ENCODE assay signal across 12 cellular contexts in genomic region chr5:38257236-38258036, GRCh38. TPM values are rescaled to one million over a fixed set of nuclear protein-coding genes. Genes with fewer than 3 reads are reported as not detected.
DNase-seq lines count a peak whose midpoint lies in the region; TF ChIP-seq lines count a peak whose summit lies in the region.
"Had no signal": no experiment of that assay in that cellular context is flagged by ENCODE, and none has a peak within 500 bp of the region (broad histone marks: within the 10 kb centered on the region; RNA-seq: fewer than 3 reads in every experiment).

No MANE protein-coding gene starts in this region.

- peaks cover 5 to 62% (median 28%) of the 10 kb centered on the region in 4 donors for H3K27me3 ChIP-seq in esophagus muscularis mucosa
- H3K27me3 ChIP-seq in subcutaneous abdominal adipose tissue (ENCODE audit: control insufficient read depth in 5 of 5, insufficient read depth in 4 of 5, low read length in 5 of 5) = peaks cover 0 to 33% (median 4%) of the 10 kb centered on the region in 5 donors
- no peaks in the 10 kb centered on the region for H3K27me3 ChIP-seq in BE2C

- DNase-seq in NCI-H69 (lab: John Stamatoyannopoulos, UW) (peak; percentile 23), esophagus muscularis mucosa (ENCODE audit: extremely low spot score) (no peak), NCI-H774 (lab: John Stamatoyannopoulos, UW) (no peak), BE2C (no peak)
- DNase-seq in stimulated activated CD8-positive, alpha-beta memory T cell treated with anti-CD3 and anti-CD28 coated beads, Interleukin-4, amount 100 ng/mL, for 48 hours = no peak
- DNase-seq: DMS 273 treated with DMSO at 0.1 percent for 48 hours; midbrain; NCI-H187; stimulated activated naive B cell treated with anti-CD40 and anti-IgM and Interleukin-4, amounts not matched to agents 10 μg/mL and 1 μg/mL and 100 μg/mL, for 72 hours; T1000 had no signal

- H3K27ac ChIP-seq in esophagus muscularis mucosa (replicated peaks in 1 of 4) = peak overlapping the region in 3 of 4 donors; percentile 33 to 55 (median 48)
- no peak overlapping the region for H3K27ac ChIP-seq in mesodermal cell (ENCODE audit: low read depth, low read length, severe bottlenecking)
- no peak overlapping the region for H3K27ac ChIP-seq in subcutaneous abdominal adipose tissue (ENCODE audit: low read depth, low read length)

- TF ChIP-seq POLR2A in esophagus muscularis mucosa (IDR thresholded peaks at IDR 0.05; ENCODE audit: low read depth) = no peak

- H3K9ac ChIP-seq in subcutaneous abdominal adipose tissue (ENCODE audit: low read length in 5 of 5) = no peak overlapping the region

- H3K9me3 ChIP-seq in esophagus muscularis mucosa (no peaks in the 10 kb centered on the region), mesodermal cell (ENCODE audit: control insufficient read depth, low read length) (peaks cover 7% of the 10 kb centered on the region), subcutaneous abdominal adipose tissue (ENCODE audit: control insufficient read depth in 5 of 5, low read length in 5 of 5) (peaks cover 0 to 3% (median 0%) of the 10 kb centered on the region in 5 donors), BE2C (no peaks in the 10 kb centered on the region)

- TF ChIP-seq CTCF in esophagus muscularis mucosa (IDR thresholded peaks at IDR 0.05) = no peak
- no peak for TF ChIP-seq CTCF in BE2C (IDR thresholded peaks at IDR 0.05; ENCODE audit: low read depth, low read length)

- no peak for TF ChIP-seq EP300 in esophagus muscularis mucosa (IDR thresholded peaks at IDR 0.05)

- H3K4me3 ChIP-seq in esophagus muscularis mucosa = peak overlapping the region; percentile 56 to 68 (median 60)
- peak overlapping the region; percentile 62 for H3K4me3 ChIP-seq in mesodermal cell (ENCODE audit: extremely low read depth, insufficient read depth, low read length, poor library complexity, severe bottlenecking)
- H3K4me3 ChIP-seq in subcutaneous abdominal adipose tissue (ENCODE audit: low read depth in 1 of 5, low read length in 5 of 5) = peak overlapping the region; percentile 50 to 65 (median 56)
- H3K4me3 ChIP-seq in BE2C (ENCODE audit: low read depth, low read length) = no peak overlapping the region

- H3K36me3 ChIP-seq in esophagus muscularis mucosa (no peaks in the 10 kb centered on the region), mesodermal cell (ENCODE audit: control insufficient read depth, insufficient read depth, low read length) (no peaks in the 10 kb centered on the region), subcutaneous abdominal adipose tissue (ENCODE audit: control insufficient read depth in 5 of 5, insufficient read depth in 5 of 5, low read length in 5 of 5) (no peaks in the 10 kb centered on the region), BE2C (no peaks in the 10 kb centered on the region)

- 16% methylated on average over 17 of the region's 42 CpGs for WGBS in esophagus muscularis mucosa
- WGBS in mesodermal cell (ENCODE audit: insufficient coverage in 2 of 2), 2 experiments = 1% methylated on average over 29 to 34 of the region's 42 CpGs

- intact Hi-C loops in esophagus muscularis mucosa (cut with DNase I) = no loop called here

- H3K4me1 ChIP-seq in esophagus muscularis mucosa (peaks cover 20 to 24% (median 21%) of the 10 kb centered on the region in 4 donors), mesodermal cell (ENCODE audit: control insufficient read depth, insufficient read depth, low read length, poor library complexity, severe bottlenecking) (peaks cover 13% of the 10 kb centered on the region), subcutaneous abdominal adipose tissue (ENCODE audit: control insufficient read depth in 5 of 5, insufficient read depth in 5 of 5, low read length in 5 of 5) (peaks cover 0 to 26% (median 22%) of the 10 kb centered on the region in 5 donors), BE2C (no peaks in the 10 kb centered on the region)

RNA-seq across cellular contexts. Expression of gene EGFLAM, which starts 0.9 kb away (rescaled TPM):
- total RNA-seq in esophagus muscularis mucosa = 10 to 100 TPM in 2 of 4 donors, 1 to 10 TPM in 2; 6.6 to 13.6 (median 9.8) TPM
- polyA plus RNA-seq in mesodermal cell (2013, experiment 1 of 2) = 26.2 TPM
- 34.0 TPM for polyA plus RNA-seq in mesodermal cell (2013, experiment 2 of 2)
- polyA plus RNA-seq in BE2C (2012; ENCODE audit: insufficient read depth, insufficient read length, low read depth) = 2.7 TPM

Comparison
In these comparisons a context has a peak if more than half of its experiments do, and no peak if none do; other contexts are left out.
1. H3K27ac ChIP-seq: peak in esophagus muscularis mucosa (3 of 4); none in mesodermal cell (single experiment) and subcutaneous abdominal adipose tissue (single experiment).